Comparison of ENCODE assay signal across 17 cellular contexts in the genomic region with DNA sequence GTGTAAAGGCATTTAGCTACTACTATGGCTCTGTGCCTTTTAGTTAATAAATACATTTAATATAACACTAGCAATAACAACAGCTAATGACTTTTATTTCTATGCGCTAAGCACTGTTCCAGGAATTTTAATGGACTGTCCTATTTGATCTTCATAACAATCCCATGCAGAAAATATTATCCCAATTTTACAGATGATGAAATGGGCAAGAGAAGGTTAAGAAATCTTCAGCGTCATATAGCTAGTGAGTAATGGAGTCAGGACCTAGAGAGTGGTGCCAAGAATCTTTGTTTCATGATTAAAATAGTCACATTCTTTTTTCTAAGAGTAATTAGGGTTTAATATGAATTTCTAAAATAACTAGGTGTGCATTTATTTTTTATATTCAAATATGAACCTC.
"Had no signal": no experiment of that assay in that cellular context is flagged by ENCODE, and none has a peak within 500 bp of the region (broad histone marks: within the 10 kb centered on the region; RNA-seq: fewer than 3 reads in every experiment).

No MANE protein-coding gene starts in this region.

- H3K4me1 ChIP-seq: left lung, upper lobe of right lung had no signal

- ATAC-seq: activated CD8-positive, alpha-beta T cell treated with anti-CD3 and anti-CD28 coated beads for 36 hours; activated T-helper 17 cell treated with anti-CD3 and anti-CD28 coated beads, Interleukin-2, amount 50 U/mL, for 72 hours; esophagus mucosa; left lung; upper lobe of right lung; WTC11 had no signal

- H3K9me3 ChIP-seq: left lung, upper lobe of right lung had no signal

- H3K27ac ChIP-seq: left lung, upper lobe of right lung had no signal

- DNase-seq: activated CD8-positive, alpha-beta T cell treated with anti-CD3 and anti-CD28 coated beads for 36 hours; activated naive CD4-positive, alpha-beta T cell treated with Interleukin-2 at 50 U/mL for 16 hours; activated T-cell treated with anti-CD3 and anti-CD28 coated beads, Interleukin-2, amount 50 U/mL, for 1 hour; anterior cingulate cortex; cortex of kidney; kidney; left lung; nephron progenitor cell; nucleus accumbens; stimulated activated CD4-positive, alpha-beta T cell treated with anti-CD3 and anti-CD28 coated beads, Interleukin-15, amount 100 ng/mL, for 24 hours; stimulated activated CD4-positive, alpha-beta T cell treated with anti-CD3 and anti-CD28 coated beads, Interleukin-2, amount 100 ng/mL, for 48 hours; upper lobe of right lung had no signal

- H3K27me3 ChIP-seq: left lung, upper lobe of right lung had no signal

- FAIRE-seq: endometrium, frontal cortex, kidney had no signal

- H3K4me3 ChIP-seq: left lung, upper lobe of right lung had no signal

- H3K36me3 ChIP-seq: upper lobe of right lung had no signal
